In genomic region chr21:36966066-36966845, GRCh38 we compare ENCODE assay signal across 8 cellular contexts. TPM values are rescaled to one million over a fixed set of nuclear protein-coding genes. Genes with fewer than 3 reads are reported as not detected.
DNase-seq lines count a peak whose midpoint lies in the region; ATAC-seq and TF ChIP-seq lines count a peak whose summit lies in the region.

Gene HLCS, minus strand, starts transcription at chr21:36966669. Its CDS starts 31 bp downstream, at chr21:36966638.

- peak; percentile 55 for ATAC-seq in GM18873 (IDR thresholded peaks at IDR 0.05; ENCODE audit: low FRiP score, unreplicated experiment)
- peak; percentile 72 for ATAC-seq in HG03135 (IDR thresholded peaks at IDR 0.05; ENCODE audit: unreplicated experiment)

- no peak for DNase-seq in AG09319 (ENCODE audit: extremely low read depth, low read depth)
- peak; percentile 90 for DNase-seq in NCI-H345 (lab: John Stamatoyannopoulos, UW)
- DNase-seq in activated CD4-positive, alpha-beta T cell treated with anti-CD3 and anti-CD28 coated beads, Interleukin-2, amount 50 U/mL, for 1 hour = peak; percentile 68
- DNase-seq in dermis blood vessel endothelial cell = peak; percentile 64
- DNase-seq in lung microvascular endothelial cell (ENCODE audit: low read depth in 2 of 2) = peak; percentile 41 to 75
- peak; percentile 72 for DNase-seq in stimulated activated CD8-positive, alpha-beta memory T cell treated with anti-CD3 and anti-CD28 coated beads, Interleukin-12 subunit alpha, Interleukin-12 subunit beta, amount 100 ng/mL, for 4 hours (ENCODE audit: low read depth)

- peak; percentile 1; the same call in 1 of the 2 replicates for TF ChIP-seq CTCF in AG09319 (IDR thresholded peaks at IDR 0.05; ENCODE audit: low read depth, low read length)

RNA-seq across cellular contexts. Expression of gene HLCS, which starts in this region (rescaled TPM):
- total RNA-seq in dermis blood vessel endothelial cell (14.3 and 19.5 TPM in 2 replicates), lung microvascular endothelial cell (12.3 and 12.4 TPM in 2 replicates)
